Comparison of ENCODE assay signal across 27 cellular contexts in genomic region chr9:114972510-114972909, GRCh38.
"Had no signal": no experiment of that assay in that cellular context is flagged by ENCODE, and none has a peak within 500 bp of the region (broad histone marks: within the 10 kb centered on the region; RNA-seq: fewer than 3 reads in every experiment).

No MANE protein-coding gene starts in this region.

- H3K4me3 ChIP-seq: gastrocnemius medialis, heart left ventricle had no signal

- H3K4me1 ChIP-seq: gastrocnemius medialis had no signal

- H3K27ac ChIP-seq: brain microvascular endothelial cell, gastrocnemius medialis, heart left ventricle had no signal

- H3K36me3 ChIP-seq: brain microvascular endothelial cell, gastrocnemius medialis, heart left ventricle had no signal

- H3K27me3 ChIP-seq: brain microvascular endothelial cell, gastrocnemius medialis had no signal

- H3K9me3 ChIP-seq: gastrocnemius medialis, heart left ventricle had no signal

- DNase-seq: activated CD4-positive, alpha-beta memory T cell treated with anti-CD3 and anti-CD28 coated beads for 36 hours; activated CD4-positive, alpha-beta T cell treated with anti-CD3 and anti-CD28 coated beads for 36 hours; activated CD4-positive, CD25-positive, alpha-beta regulatory T cell; activated CD4-positive, CD25-positive, alpha-beta regulatory T cell treated with anti-CD3 and anti-CD28 coated beads, Interleukin-2, amount 50 U/mL, for 72 hours; activated CD8-positive, alpha-beta memory T cell treated with anti-CD3 and anti-CD28 coated beads, Interleukin-2, amount 10 ng/mL, durations not matched to agents 7 days and 5 days; activated CD8-positive, alpha-beta memory T cell treated with anti-CD3 and anti-CD28 coated beads, Interleukin-2, amount 50 U/mL, for 4 hours; activated CD8-positive, alpha-beta T cell treated with anti-CD3 and anti-CD28 coated beads, Interleukin-2, amount 10 ng/mL, durations not matched to agents 7 days and 5 days; activated effector memory CD4-positive, alpha-beta T cell treated with anti-CD3 and anti-CD28 coated beads, Interleukin-2, amount 50 U/mL, for 16 hours; activated naive CD4-positive, alpha-beta T cell treated with anti-CD3 and anti-CD28 coated beads for 36 hours; activated naive CD8-positive, alpha-beta T cell treated with anti-CD3 and anti-CD28 coated beads for 36 hours; activated naive CD8-positive, alpha-beta T cell treated with anti-CD3 and anti-CD28 coated beads, Interleukin-2, amount 50 U/mL, for 24 hours; activated T-cell treated with anti-CD3 and anti-CD28 coated beads, Interleukin-2, amount 50 U/mL, for 1 hour; activated T-cell treated with anti-CD3 and anti-CD28 coated beads, Interleukin-2, amount 50 U/mL, for 48 hours; anterior cingulate cortex; brain microvascular endothelial cell; caudate nucleus; cortex of kidney; dermis blood vessel endothelial cell; effector CD4-positive, alpha-beta T cell; effector memory CD8-positive, alpha-beta T cell; foreskin fibroblast; gastrocnemius medialis; glutamatergic neuron; heart left ventricle; T-helper 1 cell; T-helper 17 cell; T1000 had no signal
